In the genomic region with DNA sequence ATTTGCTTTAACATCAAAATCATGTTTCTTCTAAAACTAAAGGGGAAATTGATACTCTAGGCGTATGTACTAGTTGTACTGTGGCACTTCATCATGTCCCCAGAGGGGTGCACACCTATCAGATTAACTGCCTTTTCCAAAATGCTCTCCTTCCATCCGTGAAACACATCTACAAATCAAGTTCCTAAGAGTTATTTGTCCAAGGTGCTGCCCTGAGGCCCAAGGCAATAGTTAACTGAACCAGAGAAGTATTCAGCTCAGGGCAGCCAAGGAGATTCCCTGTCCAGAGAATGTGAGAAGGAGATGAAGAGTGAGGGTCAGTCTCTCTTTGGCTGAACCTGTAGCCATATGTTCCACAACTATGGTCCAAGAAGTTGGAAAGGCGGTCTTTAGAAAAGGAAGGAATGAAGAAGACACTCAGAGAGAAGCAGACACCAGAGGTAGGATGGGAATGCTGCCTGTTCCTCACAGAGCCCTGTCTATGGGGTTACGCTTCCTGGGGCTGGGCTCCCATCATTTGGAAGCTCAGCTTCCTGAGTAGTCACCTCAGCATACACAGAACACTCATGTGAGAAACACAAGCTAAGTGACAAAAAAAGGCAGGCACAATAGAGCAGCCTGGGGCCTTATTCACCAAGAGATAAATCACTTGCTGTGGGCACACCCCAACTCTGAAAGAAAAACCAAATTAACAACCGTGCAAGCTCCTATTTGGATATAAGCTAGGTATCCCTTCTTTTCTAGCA, we compare ENCODE assay signal across 8 cellular contexts. TPM values are rescaled to one million over a fixed set of nuclear protein-coding genes. Genes with fewer than 3 reads are reported as not detected.
DNase-seq lines count a peak whose midpoint lies in the region; ATAC-seq and TF ChIP-seq lines count a peak whose summit lies in the region.

No MANE protein-coding gene starts in this region.

- ATAC-seq in CD4-positive, CD25-positive, alpha-beta regulatory T cell (ENCODE audit: low read depth in 2 of 2) = peak; percentile 40 to 41
- peak; percentile 35 for ATAC-seq in GM19452 (IDR thresholded peaks at IDR 0.05; ENCODE audit: unreplicated experiment)
- ATAC-seq in HG03457 (IDR thresholded peaks at IDR 0.05; ENCODE audit: unreplicated experiment) = peak; percentile 21
- peak; percentile 38 for ATAC-seq in upper lobe of right lung

- H3K4me1 ChIP-seq in CD4-positive, CD25-positive, alpha-beta regulatory T cell (ENCODE audit: control insufficient read depth, insufficient read depth, low read length, poor library complexity, severe bottlenecking) = peaks cover 88% of the 10 kb centered on the region
- H3K4me1 ChIP-seq in endodermal cell (ENCODE audit: control insufficient read depth, insufficient read depth, low read length) = no peaks in the 10 kb centered on the region
- H3K4me1 ChIP-seq in upper lobe of right lung = peaks cover 34% of the 10 kb centered on the region

- no peak for TF ChIP-seq CTCF in endodermal cell (conservative IDR thresholded peaks at IDR 0.05)
- TF ChIP-seq CTCF in upper lobe of right lung (IDR thresholded peaks at IDR 0.05) = no peak
- no peak for TF ChIP-seq CTCF in WERI-Rb-1 (IDR thresholded peaks at IDR 0.05; ENCODE audit: low read depth, low read length)

- no peaks in the 10 kb centered on the region for H3K9me3 Mint-ChIP-seq in CD4-positive, CD25-positive, alpha-beta regulatory T cell
- H3K9me3 Mint-ChIP-seq in endodermal cell = no peaks in the 10 kb centered on the region

- no peaks in the 10 kb centered on the region for H3K27me3 ChIP-seq in CD4-positive, CD25-positive, alpha-beta regulatory T cell (ENCODE audit: control insufficient read depth, insufficient read depth, low read length)
- H3K27me3 ChIP-seq in endodermal cell (ENCODE audit: control insufficient read depth, insufficient read depth, low read length, poor library complexity, severe bottlenecking) (no peaks in the 10 kb centered on the region), upper lobe of right lung (no peaks in the 10 kb centered on the region), WERI-Rb-1 (ENCODE audit: insufficient read depth, low read depth, severe bottlenecking) (no peaks in the 10 kb centered on the region)

- DNase-seq in CD4-positive, CD25-positive, alpha-beta regulatory T cell = no peak
- DNase-seq in endodermal cell = no peak
- no peak for DNase-seq in upper lobe of right lung
- no peak for DNase-seq in HT-29 (ENCODE audit: low spot score)
- DNase-seq in WERI-Rb-1 = no peak
- no peak for DNase-seq in head of caudate nucleus

- H3K4me3 ChIP-seq in CD4-positive, CD25-positive, alpha-beta regulatory T cell (ENCODE audit: low read depth, low read length) = peak overlapping the region; percentile 80
- no peak overlapping the region for H3K4me3 ChIP-seq in endodermal cell (ENCODE audit: low read length)
- H3K4me3 ChIP-seq in upper lobe of right lung = no peak overlapping the region
- no peak overlapping the region for H3K4me3 ChIP-seq in WERI-Rb-1 (ENCODE audit: low read depth, low read length)

- H3K4me1 Mint-ChIP-seq in CD4-positive, CD25-positive, alpha-beta regulatory T cell = peaks cover 40 to 89% (median 76%) of the 10 kb centered on the region in 4 donors
- peaks cover 4% of the 10 kb centered on the region for H3K4me1 Mint-ChIP-seq in endodermal cell

- 70 to 100% methylated on average over 1 to 5 of the region's 5 CpGs for WGBS in endodermal cell (ENCODE audit: insufficient coverage in 1 of 2, insufficient read length in 1 of 2), 2 experiments

- H3K27ac ChIP-seq in CD4-positive, CD25-positive, alpha-beta regulatory T cell (ENCODE audit: insufficient read depth, low read length, poor library complexity, severe bottlenecking) = peak overlapping the region; percentile 91
- H3K27ac ChIP-seq in endodermal cell (ENCODE audit: low read depth, low read length) (peak overlapping the region; percentile 71), upper lobe of right lung (peak overlapping the region; percentile 68), WERI-Rb-1 (no peak overlapping the region)

- intact Hi-C loops in upper lobe of right lung (cut with DNase I) = no loop called here
- intact Hi-C loops in head of caudate nucleus (cut with DNase I) = no loop called here

- no peaks in the 10 kb centered on the region for H3K9me3 ChIP-seq in CD4-positive, CD25-positive, alpha-beta regulatory T cell (ENCODE audit: control insufficient read depth in 2 of 2, low read length in 2 of 2)
- H3K9me3 ChIP-seq in endodermal cell (ENCODE audit: control insufficient read depth, low read length) = no peaks in the 10 kb centered on the region
- no peaks in the 10 kb centered on the region for H3K9me3 ChIP-seq in upper lobe of right lung
- H3K9me3 ChIP-seq in WERI-Rb-1 (ENCODE audit: severe bottlenecking) = no peaks in the 10 kb centered on the region

- H3K36me3 ChIP-seq in CD4-positive, CD25-positive, alpha-beta regulatory T cell (ENCODE audit: control insufficient read depth, insufficient read depth, low read length) = no peaks in the 10 kb centered on the region
- H3K36me3 ChIP-seq in endodermal cell (ENCODE audit: control insufficient read depth, insufficient read depth, low read length) = no peaks in the 10 kb centered on the region
- no peaks in the 10 kb centered on the region for H3K36me3 ChIP-seq in upper lobe of right lung
- H3K36me3 ChIP-seq in WERI-Rb-1 = no peaks in the 10 kb centered on the region

- peak overlapping the region; percentile 65 to 95 (median 86) for H3K4me3 Mint-ChIP-seq in CD4-positive, CD25-positive, alpha-beta regulatory T cell
- H3K4me3 Mint-ChIP-seq in endodermal cell = no peak overlapping the region

- H3K27me3 Mint-ChIP-seq in CD4-positive, CD25-positive, alpha-beta regulatory T cell = no peaks in the 10 kb centered on the region
- H3K27me3 Mint-ChIP-seq in endodermal cell (ENCODE audit: insufficient read depth) = no peaks in the 10 kb centered on the region

- H3K36me3 Mint-ChIP-seq in CD4-positive, CD25-positive, alpha-beta regulatory T cell = peaks cover 11% of the 10 kb centered on the region
- no peaks in the 10 kb centered on the region for H3K36me3 Mint-ChIP-seq in endodermal cell (ENCODE audit: low read depth)

- H3K27ac Mint-ChIP-seq in CD4-positive, CD25-positive, alpha-beta regulatory T cell = peak overlapping the region; percentile 94 to 98 (median 96)
- no peak overlapping the region for H3K27ac Mint-ChIP-seq in endodermal cell

- no peak overlapping the region for H3K9ac ChIP-seq in endodermal cell (ENCODE audit: extremely low read depth, low read length, poor library complexity, severe bottlenecking)

RNA-seq across cellular contexts. Expression of a gene that starts 55.6 kb away (rescaled TPM):
- total RNA-seq in CD4-positive, CD25-positive, alpha-beta regulatory T cell = 301 TPM
- polyA plus RNA-seq in CD4-positive, CD25-positive, alpha-beta regulatory T cell = 100 to 1,000 TPM in 1 of 4 donors, 10 to 100 TPM in 3; 69.6 to 104 (median 82.8) TPM
- total RNA-seq in endodermal cell (10 to 100 TPM in 1 of 2 donors, 1 to 10 TPM in 1; 6.2 to 10.6 TPM), upper lobe of right lung (51.4 TPM)
- polyA plus RNA-seq in endodermal cell (2013, experiment 1 of 2) = 3.2 TPM
- 2.2 TPM for polyA plus RNA-seq in endodermal cell (2013, experiment 2 of 2)
- total RNA-seq in HT-29 (2014; rRNA removed; shearing (Covaris generic)) = 1.9 and 2.8 TPM in 2 replicates
